8 cellular contexts compared by ENCODE assay signal in genomic region chr2:183037660-183038340, GRCh38. TPM values are rescaled to one million over a fixed set of nuclear protein-coding genes. Genes with fewer than 3 reads are reported as not detected.
DNase-seq lines count a peak whose midpoint lies in the region; ATAC-seq and TF ChIP-seq lines count a peak whose summit lies in the region.

No MANE protein-coding gene starts in this region.

- peak; percentile 42 to 73 for DNase-seq in Caco-2
- peak; percentile 68 for DNase-seq in cortex of kidney (lab: John Stamatoyannopoulos, UW)
- peak; percentile 27 to 92 for DNase-seq in lower leg skin (ENCODE audit: low spot score in 2 of 2)
- peak; percentile 6 to 33 (median 20) for DNase-seq in stimulated activated CD4-positive, alpha-beta T cell treated with anti-CD3 and anti-CD28 coated beads, TNF-alpha, amount 100 ng/mL, for 48 hours (ENCODE audit: low read depth in 3 of 3)
- DNase-seq in central memory CD4-positive, alpha-beta T cell: no peak

- H3K4me1 Mint-ChIP-seq in Caco-2 (ENCODE audit: low read depth, unreplicated experiment): peaks cover 19% of the 10 kb centered on the region

- peak overlapping the region; percentile 94 for H3K27ac ChIP-seq in VCaP

- no peaks in the 10 kb centered on the region for H3K9me3 Mint-ChIP-seq in Caco-2 (ENCODE audit: unreplicated experiment)

- no peaks in the 10 kb centered on the region for H3K9me3 ChIP-seq in Caco-2

- ATAC-seq in GM19372 (IDR thresholded peaks at IDR 0.05; ENCODE audit: low read depth, unreplicated experiment): peak; percentile 40
- peak; percentile 42 for ATAC-seq in HG03432 (IDR thresholded peaks at IDR 0.05; ENCODE audit: unreplicated experiment)

- H3K4me3 ChIP-seq in Caco-2 (ENCODE audit: low read depth, low read length) (peak overlapping the region; percentile 99), lower leg skin (ENCODE audit: low read depth, poor library complexity, severe bottlenecking) (peak overlapping the region; percentile 82)

- TF ChIP-seq CTCF in Caco-2 (IDR thresholded peaks at IDR 0.05; ENCODE audit: insufficient read depth in 1 of 2, low read depth in 1 of 2, low read length in 1 of 2, severe bottlenecking in 1 of 2, unreplicated experiment in 1 of 2) (no peak), VCaP (conservative IDR thresholded peaks at IDR 0.05) (no peak), lower leg skin (IDR thresholded peaks at IDR 0.05) (no peak)

- intact Hi-C loops in Caco-2 (cut with micrococcal nuclease; ENCODE audit: unreplicated experiment): loop anchor here (1.0 kb wide), 3 partner anchors 20 to 87 kb away; partner anchors contain the start of genes DUSP19 and NUP35
- intact Hi-C loops in lower leg skin (cut with DNase I; ENCODE audit: low total_unique reads): no loop called here

- H3K36me3 Mint-ChIP-seq in Caco-2 (ENCODE audit: insufficient read depth, unreplicated experiment): peaks cover 17% of the 10 kb centered on the region

- no peak for TF ChIP-seq POLR2A in lower leg skin (IDR thresholded peaks at IDR 0.05)

- no peaks in the 10 kb centered on the region for H3K36me3 ChIP-seq in Caco-2 (ENCODE audit: control insufficient read depth, insufficient read depth, low read length)

- WGBS in lower leg skin, 2 donors: 0% methylated on average over 15 to 35 of the region's 89 CpGs

- H3K27me3 Mint-ChIP-seq in Caco-2 (ENCODE audit: insufficient read depth, unreplicated experiment): no peaks in the 10 kb centered on the region

- CTCF ChIA-PET in Caco-2 (lab: Charles Lee): interaction anchor here (0.7 kb wide), 1 partner anchor 1381 kb away, joined by 3 read pairs; the partner anchor contains the start of gene CERKL

- peaks cover 14% of the 10 kb centered on the region for H3K4me1 ChIP-seq in Caco-2

- POLR2A ChIA-PET in Caco-2 (lab: Charles Lee): interaction anchor here (0.6 kb wide), 1 partner anchor 636 kb away, joined by 3 read pairs; no protein-coding TSS in a partner anchor

- H3K4me3 Mint-ChIP-seq in Caco-2 (ENCODE audit: unreplicated experiment): peak overlapping the region; percentile 89

- H3K27me3 ChIP-seq in Caco-2 (replicated peaks; ENCODE audit: control insufficient read depth, insufficient read depth, low read length): no peaks in the 10 kb centered on the region; the same call in 1 of the 2 replicates

- H3K27ac Mint-ChIP-seq in Caco-2 (ENCODE audit: unreplicated experiment): peak overlapping the region; percentile 91

- no TSS peak for BruUV-seq in Caco-2 (replicated peaks; lab: Mats Ljungman, UMichigan)

RNA-seq across cellular contexts. Expression of gene NCKAP1, which starts 0.5 kb away (rescaled TPM):
- total RNA-seq in Caco-2 (2022): 154 and 162 TPM in 2 replicates
- total RNA-seq in lower leg skin: 100 to 1,000 TPM in 2 of 4 donors, 10 to 100 TPM in 2; 88.3 to 160 (median 122) TPM

RNA-seq across cellular contexts. Expression of gene DUSP19, which starts 40.7 kb away (rescaled TPM):
- total RNA-seq in Caco-2 (2022) (3.6 and 3.9 TPM in 2 replicates), lower leg skin (1 to 10 TPM; 1.1 to 2.0 (median 1.5) TPM)
